In the genomic region with DNA sequence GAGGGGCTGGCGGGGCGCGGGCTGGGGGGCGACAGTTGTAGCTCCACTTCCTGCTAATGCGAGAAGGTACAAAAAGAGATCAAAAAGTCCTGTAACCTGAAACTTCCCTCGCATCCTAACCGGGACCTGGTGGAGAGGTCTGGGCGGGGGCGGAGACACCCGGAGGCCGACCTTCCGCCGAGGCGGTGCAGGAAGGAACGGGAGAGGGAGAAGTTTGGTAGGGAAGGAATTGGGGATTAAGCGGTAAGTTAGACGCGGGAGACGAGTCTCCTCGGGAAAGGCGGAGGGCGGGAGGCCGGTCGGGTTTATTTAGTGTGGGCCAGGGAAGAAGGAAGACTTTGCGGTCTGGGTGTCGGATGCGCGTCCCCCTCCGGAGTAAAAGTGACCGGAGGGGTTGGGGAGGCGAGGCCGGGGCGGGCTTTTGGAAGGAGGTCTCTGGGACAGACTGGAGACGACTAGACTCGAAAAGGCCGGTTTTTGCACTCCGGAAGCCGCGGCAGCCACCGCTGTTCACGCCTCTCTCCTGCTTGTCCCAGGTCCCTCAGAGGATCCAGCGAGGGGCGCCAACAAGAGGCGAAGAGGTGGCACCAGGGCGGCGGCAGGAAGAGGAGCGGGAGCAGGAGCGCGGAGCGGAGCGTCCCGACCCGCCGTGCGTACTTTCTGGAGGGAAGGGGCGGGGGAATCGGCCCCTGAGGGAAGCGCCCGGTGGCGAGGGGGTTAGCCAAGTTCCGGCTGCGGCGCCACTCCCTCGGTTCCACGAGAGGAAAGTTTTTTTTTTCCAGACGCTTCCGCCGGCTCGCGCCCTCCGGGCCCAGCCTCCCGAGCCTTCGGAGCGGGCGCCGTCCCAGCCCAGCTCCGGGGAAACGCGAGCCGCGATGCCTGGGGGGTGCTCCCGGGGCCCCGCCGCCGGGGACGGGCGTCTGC, we compare ENCODE assay signal across 1 cellular context.
TF ChIP-seq lines count a peak whose summit lies in the region.

No MANE protein-coding gene starts in this region.

TF ChIP-seq in HepG2, 621 proteins besides CTCF, POLR2A, EP300 and RAD21 (continued from another document):
- TF ChIP-seq ZBTB46 (CRISPR knock-in tag; IDR thresholded peaks at IDR 0.05; ENCODE audit: borderline replicate concordance), result no peak
- no peak for TF ChIP-seq PLRG1 (conservative IDR thresholded peaks at IDR 0.05)
- TF ChIP-seq SIX4 (CRISPR knock-in tag; IDR thresholded peaks at IDR 0.05), result peak; percentile 50; the same call in 1 of the 2 replicates
- TF ChIP-seq AHDC1 (CRISPR knock-in tag; IDR thresholded peaks at IDR 0.05; ENCODE audit: borderline replicate concordance), result no peak
